ENCODE assay signal across 25 cellular contexts in the genomic region with DNA sequence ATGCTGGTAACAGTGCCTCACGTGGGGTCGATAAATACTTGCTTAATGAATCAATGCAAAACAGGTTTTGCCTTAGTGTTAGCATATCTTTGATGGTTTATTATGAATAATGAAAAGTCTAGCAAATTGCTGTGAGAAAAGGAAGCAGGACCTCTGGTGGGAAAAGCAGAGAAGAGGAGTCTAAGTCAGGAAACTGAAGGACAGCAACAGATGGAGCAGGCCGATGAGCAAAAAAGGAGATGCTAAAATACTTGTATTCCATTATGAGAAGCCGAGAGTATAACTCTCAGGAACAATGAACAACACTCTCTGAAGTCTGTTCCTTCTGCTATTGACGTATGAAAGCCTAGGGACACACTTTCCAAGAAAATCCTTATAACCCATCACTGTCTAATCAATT.
"Had no signal": no experiment of that assay in that cellular context is flagged by ENCODE, and none has a peak within 500 bp of the region (broad histone marks: within the 10 kb centered on the region; RNA-seq: fewer than 3 reads in every experiment).

No MANE protein-coding gene starts in this region.

- H3K36me3 Mint-ChIP-seq: mesothelial cell of epicardium, naive B cell had no signal

- H3K4me3 Mint-ChIP-seq: dendritic cell treated with granulocyte-macrophage colony-stimulating factor and Interleukin-4, amounts not matched to agents 40 ng/mL and 50 ng/mL, for 4 days; effector memory CD8-positive, alpha-beta T cell; endodermal cell; mesothelial cell of epicardium; naive B cell had no signal

- H3K27me3 ChIP-seq: colonic mucosa, esophagus squamous epithelium, gastrocnemius medialis, left lung had no signal

- H3K27me3 Mint-ChIP-seq: dendritic cell treated with granulocyte-macrophage colony-stimulating factor and Interleukin-4, amounts not matched to agents 40 ng/mL and 50 ng/mL, for 4 days; effector memory CD8-positive, alpha-beta T cell; naive B cell had no signal

- H3K4me1 Mint-ChIP-seq: mesothelial cell of epicardium, naive B cell had no signal

- H3K27ac ChIP-seq: colonic mucosa, epithelial cell of prostate, esophagus squamous epithelium, gastrocnemius medialis, heart right ventricle, left lung, lower lobe of right lung had no signal

- H3K9me3 ChIP-seq: colonic mucosa, esophagus squamous epithelium, gastrocnemius medialis, lower lobe of right lung, mucosa of descending colon had no signal

- H3K36me3 ChIP-seq: colonic mucosa, esophagus squamous epithelium, gastrocnemius medialis, heart right ventricle, left lung, lower lobe of right lung had no signal

- ATAC-seq: effector memory CD8-positive, alpha-beta T cell; esophagus mucosa; gastrocnemius medialis; heart right ventricle; left cardiac atrium; left lung; left ventricle myocardium superior; lower lobe of right lung; mucosa of descending colon had no signal

- H3K4me3 ChIP-seq: colonic mucosa, esophagus squamous epithelium, gastrocnemius medialis, heart right ventricle, left lung, lower lobe of right lung, mucosa of descending colon had no signal

- H3K4me1 ChIP-seq: colonic mucosa, esophagus squamous epithelium, gastrocnemius medialis, heart right ventricle, left lung, lower lobe of right lung had no signal

- DNase-seq: colonic mucosa; cortex of kidney; effector CD8-positive, alpha-beta T cell; effector memory CD8-positive, alpha-beta T cell; endodermal cell; erythroblast; esophagus squamous epithelium; foreskin fibroblast; foreskin melanocyte; gastrocnemius medialis; glutamatergic neuron; head of caudate nucleus; heart right ventricle; hippocampal formation; left cardiac atrium; left lung; left ventricle myocardium superior; lower lobe of right lung; mesenchymal stem cell; mucosa of descending colon; naive B cell had no signal

- H3K27ac Mint-ChIP-seq: dendritic cell treated with granulocyte-macrophage colony-stimulating factor and Interleukin-4, amounts not matched to agents 40 ng/mL and 50 ng/mL, for 4 days; effector memory CD8-positive, alpha-beta T cell; endodermal cell; mesothelial cell of epicardium; naive B cell had no signal

- H3K9me3 Mint-ChIP-seq: endodermal cell, mesothelial cell of epicardium had no signal
